Comparison of ENCODE assay signal across 8 cellular contexts in the genomic region with DNA sequence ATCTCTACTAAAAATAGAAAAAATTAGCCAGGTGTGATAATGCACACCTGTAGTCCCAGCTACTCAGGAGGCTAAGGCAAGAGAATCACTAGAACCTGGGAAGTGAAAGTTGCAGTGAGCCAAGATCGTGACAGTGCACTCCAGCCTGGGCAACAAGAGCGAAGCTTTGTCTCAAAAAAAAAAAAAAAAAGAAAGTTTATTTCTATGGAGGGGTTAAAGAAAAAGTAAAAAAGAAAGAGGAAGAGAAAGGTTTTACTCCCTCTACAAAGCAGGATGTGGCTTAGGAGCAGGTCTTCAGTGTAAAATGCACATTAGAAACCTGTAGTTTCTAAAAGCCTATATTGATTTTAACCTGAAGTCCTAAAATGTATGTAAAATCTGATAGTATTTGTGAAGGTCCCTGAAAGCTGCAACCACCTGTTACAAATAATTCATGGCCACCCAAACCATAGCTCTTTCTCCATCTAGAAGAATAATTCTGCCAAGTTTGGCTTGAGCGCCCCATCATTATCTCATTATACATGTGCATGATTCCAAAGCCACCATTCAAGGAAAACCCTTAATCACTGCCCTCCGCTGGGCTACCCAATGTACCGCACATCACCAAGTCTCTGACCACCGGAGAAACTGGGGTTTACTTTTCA. TPM values are rescaled to one million over a fixed set of nuclear protein-coding genes. Genes with fewer than 3 reads are reported as not detected.
DNase-seq lines count a peak whose midpoint lies in the region; ATAC-seq and TF ChIP-seq lines count a peak whose summit lies in the region.

No MANE protein-coding gene starts in this region.

- no peak for TF ChIP-seq CTCF in SU-DHL-6 (IDR thresholded peaks at IDR 0.05; ENCODE audit: insufficient read depth, low read length, poor library complexity, severe bottlenecking)
- TF ChIP-seq CTCF in kidney epithelial cell (IDR thresholded peaks at IDR 0.05; ENCODE audit: insufficient read depth, low read length, poor library complexity, severe bottlenecking), result peak; percentile 16

- peak overlapping the region; percentile 87 for H3K27ac ChIP-seq in CD4-positive, CD25-positive, alpha-beta regulatory T cell (ENCODE audit: insufficient read depth, low read length, poor library complexity, severe bottlenecking)
- peak overlapping the region; percentile 99 for H3K27ac ChIP-seq in SU-DHL-6 (ENCODE audit: low read depth, low read length)

- H3K27me3 Mint-ChIP-seq in CD4-positive, CD25-positive, alpha-beta regulatory T cell, result peaks cover 13% of the 10 kb centered on the region

- no peak overlapping the region for H2AFZ ChIP-seq in SU-DHL-6 (ENCODE audit: low read depth, low read length, severe bottlenecking)

- H3K79me2 ChIP-seq in SU-DHL-6 (ENCODE audit: insufficient read depth, low read length), result peaks cover 87% of the 10 kb centered on the region

- H3K9me2 ChIP-seq in SU-DHL-6 (replicated peaks; ENCODE audit: insufficient read depth, low read length), result no peaks in the 10 kb centered on the region

- peaks cover 70% of the 10 kb centered on the region for H3K4me1 ChIP-seq in CD4-positive, CD25-positive, alpha-beta regulatory T cell (ENCODE audit: control insufficient read depth, insufficient read depth, low read length, poor library complexity, severe bottlenecking)

- peak in 2 of 3 donors; percentile 55 to 73 for DNase-seq in CD4-positive, CD25-positive, alpha-beta regulatory T cell
- DNase-seq in kidney epithelial cell (ENCODE audit: low read depth), result no peak
- no peak for DNase-seq in SK-N-DZ (ENCODE audit: low spot score)
- DNase-seq in stimulated activated CD4-positive, alpha-beta T cell treated with anti-CD3 and anti-CD28 coated beads, Interleukin-4, amount 100 ng/mL, for 1 hour, result no peak

- peaks cover 45% of the 10 kb centered on the region for H3F3A ChIP-seq in SU-DHL-6 (ENCODE audit: insufficient read depth)

- no peaks in the 10 kb centered on the region for H3K9me3 ChIP-seq in CD4-positive, CD25-positive, alpha-beta regulatory T cell (ENCODE audit: control insufficient read depth in 2 of 2, low read length in 2 of 2)
- H3K9me3 ChIP-seq in SU-DHL-6 (ENCODE audit: insufficient read depth, low read length), result no peaks in the 10 kb centered on the region

- peaks cover 0 to 1% (median 0%) of the 10 kb centered on the region in 7 donors for H3K9me3 Mint-ChIP-seq in CD4-positive, CD25-positive, alpha-beta regulatory T cell

- H3K4me3 Mint-ChIP-seq in CD4-positive, CD25-positive, alpha-beta regulatory T cell, result peak overlapping the region; percentile 96 to 100 (median 98)

- H3K4me1 Mint-ChIP-seq in CD4-positive, CD25-positive, alpha-beta regulatory T cell, result peaks cover 24 to 75% (median 55%) of the 10 kb centered on the region in 4 donors

- H3K36me3 Mint-ChIP-seq in CD4-positive, CD25-positive, alpha-beta regulatory T cell, result peaks cover 16% of the 10 kb centered on the region

- H3K9ac ChIP-seq in SU-DHL-6 (ENCODE audit: low read length), result peak overlapping the region; percentile 96

- H3K27me3 ChIP-seq in CD4-positive, CD25-positive, alpha-beta regulatory T cell (ENCODE audit: control insufficient read depth, insufficient read depth, low read length), result no peaks in the 10 kb centered on the region
- H3K27me3 ChIP-seq in SU-DHL-6 (ENCODE audit: low read length), result no peaks in the 10 kb centered on the region
- no peaks in the 10 kb centered on the region for H3K27me3 ChIP-seq in kidney epithelial cell (ENCODE audit: control insufficient read depth, insufficient read depth, low read length)

- no peaks in the 10 kb centered on the region for H3K36me3 ChIP-seq in CD4-positive, CD25-positive, alpha-beta regulatory T cell (ENCODE audit: control insufficient read depth, insufficient read depth, low read length)
- H3K36me3 ChIP-seq in SU-DHL-6 (ENCODE audit: low read length), result no peaks in the 10 kb centered on the region
- H3K36me3 ChIP-seq in kidney epithelial cell (ENCODE audit: control insufficient read depth, insufficient read depth, low read length), result no peaks in the 10 kb centered on the region

- 0 out of 2 replicates have a peak, but pooled peaks cover under 1% of the 10 kb centered on the region for H4K20me1 ChIP-seq in SU-DHL-6 (ENCODE audit: low read depth, low read length)

- peak overlapping the region; percentile 92 to 98 (median 95) for H3K27ac Mint-ChIP-seq in CD4-positive, CD25-positive, alpha-beta regulatory T cell

- ATAC-seq in CD4-positive, CD25-positive, alpha-beta regulatory T cell (ENCODE audit: low read depth in 2 of 2), result peak in 1 of 2 donors; percentile 10
- ATAC-seq in GM21447 (IDR thresholded peaks at IDR 0.05; ENCODE audit: unreplicated experiment) (peak; percentile 24), HG03521 (IDR thresholded peaks at IDR 0.05; ENCODE audit: unreplicated experiment) (no peak), GM21825 (IDR thresholded peaks at IDR 0.05; ENCODE audit: unreplicated experiment) (no peak)

- H3K4me3 ChIP-seq in CD4-positive, CD25-positive, alpha-beta regulatory T cell (ENCODE audit: low read depth, low read length), result peak overlapping the region; percentile 100
- H3K4me3 ChIP-seq in SU-DHL-6 (ENCODE audit: insufficient read depth, low read length, poor library complexity, severe bottlenecking) (peak overlapping the region; percentile 88), kidney epithelial cell (ENCODE audit: low read depth, low read length) (no peak overlapping the region)

- peak overlapping the region; percentile 94 for H3K4me2 ChIP-seq in SU-DHL-6 (ENCODE audit: low read depth, low read length, poor library complexity, severe bottlenecking)

RNA-seq across cellular contexts. Expression of a gene that starts 3.4 kb away (rescaled TPM):
- total RNA-seq in CD4-positive, CD25-positive, alpha-beta regulatory T cell, result 253 TPM
- polyA plus RNA-seq in CD4-positive, CD25-positive, alpha-beta regulatory T cell, result 100 to 1,000 TPM; 147 to 218 (median 188) TPM
- total RNA-seq in kidney epithelial cell, result 12.1 and 18.5 TPM in 2 replicates
- 14.3 and 14.5 TPM in 2 replicates for polyA plus RNA-seq in SK-N-DZ (2014; cell fraction: cytosol; rRNA removed)
- 6.5 and 9.4 TPM in 2 replicates for polyA plus RNA-seq in SK-N-DZ (2014; cell fraction: nucleus; rRNA removed)

RNA-seq across cellular contexts. Expression of a gene that starts 14.1 kb away (rescaled TPM):
- 29.9 TPM for total RNA-seq in CD4-positive, CD25-positive, alpha-beta regulatory T cell
- 1 to 10 TPM; 2.8 to 4.5 (median 3.1) TPM for polyA plus RNA-seq in CD4-positive, CD25-positive, alpha-beta regulatory T cell
- total RNA-seq in kidney epithelial cell, result 29.4 and 33.5 TPM in 2 replicates
- polyA plus RNA-seq in SK-N-DZ (2014; cell fraction: cytosol; rRNA removed), result 17.5 and 18.2 TPM in 2 replicates
- 11.1 and 15.2 TPM in 2 replicates for polyA plus RNA-seq in SK-N-DZ (2014; cell fraction: nucleus; rRNA removed)

Comparison
In these comparisons a context has a peak if more than half of its experiments do, and no peak if none do; other contexts are left out.
1. DNase-seq: peak in CD4-positive, CD25-positive, alpha-beta regulatory T cell (2 of 3); none in kidney epithelial cell (single experiment), SK-N-DZ (single experiment) and stimulated activated CD4-positive, alpha-beta T cell treated with anti-CD3 and anti-CD28 coated beads, Interleukin-4, amount 100 ng/mL, for 1 hour (single experiment).
2. RNA of a gene that starts 3.4 kb away (total RNA-seq): 253 TPM in CD4-positive, CD25-positive, alpha-beta regulatory T cell (single experiment); 12.1 to 18.5 TPM in kidney epithelial cell; every median in the first group is over 10 times any median in the second.